17 cellular contexts compared by ENCODE assay signal in the genomic region with DNA sequence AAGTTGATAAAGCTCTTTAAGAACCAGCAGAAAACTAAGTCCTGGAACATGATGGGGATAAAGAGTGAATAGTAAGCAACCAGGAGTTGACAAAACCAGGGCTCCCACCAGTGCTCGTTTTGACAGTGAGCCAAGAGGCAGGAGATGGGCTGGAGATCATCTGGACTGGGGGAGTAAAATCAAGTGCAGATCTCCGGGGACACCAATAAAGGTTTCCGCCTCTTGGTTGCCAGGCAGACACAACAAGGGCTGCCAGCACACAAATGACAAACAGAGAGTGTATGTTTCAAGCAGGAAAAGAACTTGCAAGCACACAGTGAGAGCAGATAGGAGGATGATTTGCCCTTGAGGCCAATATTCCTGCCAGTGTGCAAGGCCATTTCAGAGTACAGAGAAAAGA.
DNase-seq lines count a peak whose midpoint lies in the region; ATAC-seq and TF ChIP-seq lines count a peak whose summit lies in the region.
"Had no signal": no experiment of that assay in that cellular context is flagged by ENCODE, and none has a peak within 500 bp of the region (broad histone marks: within the 10 kb centered on the region; RNA-seq: fewer than 3 reads in every experiment).

No MANE protein-coding gene starts in this region.

- POLR2A ChIA-PET in WTC11 (lab: Charles Lee): no interaction called here

- 47 to 58% (median 49%) methylated on average over 3 of the region's 3 CpGs for WGBS in stomach, 5 donors

- no peaks in the 10 kb centered on the region for H3K36me3 ChIP-seq in brain microvascular endothelial cell (replicated peaks)
- no peaks in the 10 kb centered on the region for H3K36me3 ChIP-seq in mucosa of descending colon (ENCODE audit: low read depth)
- H3K36me3 ChIP-seq in stomach: no peaks in the 10 kb centered on the region
- H3K36me3 ChIP-seq: ascending aorta had no signal

- no peaks in the 10 kb centered on the region for H3K27me3 Mint-ChIP-seq in WTC11 (ENCODE audit: low read depth)
- H3K27me3 Mint-ChIP-seq: CD8-positive, alpha-beta memory T cell had no signal

- H3K9me3 Mint-ChIP-seq in WTC11: peaks cover 7% of the 10 kb centered on the region

- peak; percentile 29 for DNase-seq in NCI-H2029 (lab: John Stamatoyannopoulos, UW)
- peak; percentile 5 for DNase-seq in brain microvascular endothelial cell
- no peak for DNase-seq in mucosa of descending colon
- DNase-seq in cerebellar nuclear complex (lab: John Stamatoyannopoulos, UW): no peak
- DNase-seq in stomach: no peak
- no peak for DNase-seq in HuH-7 (ENCODE audit: low spot score)
- no peak for DNase-seq in WTC11 (ENCODE audit: low spot score)
- DNase-seq: activated CD4-positive, alpha-beta T cell treated with anti-CD3 and anti-CD28 coated beads for 48 hours; CD8-positive, alpha-beta memory T cell; effector memory CD4-positive, alpha-beta T cell; head of caudate nucleus; NCI-H1048; occipital lobe; small intestine had no signal

- in situ Hi-C loops in brain microvascular endothelial cell (cut with HindIII; ENCODE audit: low pct_ligation_motif_present, low sequenced_read_pairs): no loop called here

- H3K4me3 Mint-ChIP-seq in WTC11: no peak overlapping the region
- H3K4me3 Mint-ChIP-seq: CD8-positive, alpha-beta memory T cell had no signal

- peaks cover 4% of the 10 kb centered on the region for H3K4me1 Mint-ChIP-seq in WTC11
- H3K4me1 Mint-ChIP-seq: CD8-positive, alpha-beta memory T cell had no signal

- TF ChIP-seq CTCF in brain microvascular endothelial cell (IDR thresholded peaks at IDR 0.05; ENCODE audit: low read depth, low read length, missing control alignments) (no peak), mucosa of descending colon (IDR thresholded peaks at IDR 0.05) (no peak), stomach (IDR thresholded peaks at IDR 0.05) (no peak), WTC11 (IDR thresholded peaks at IDR 0.05) (no peak)

- H3K36me3 Mint-ChIP-seq in WTC11: no peaks in the 10 kb centered on the region
- H3K36me3 Mint-ChIP-seq: CD8-positive, alpha-beta memory T cell had no signal

- intact Hi-C loops in mucosa of descending colon (cut with DNase I, micrococcal nuclease) (no loop called here), stomach (cut with DNase I; ENCODE audit: low total_unique reads) (no loop called here)

- CTCF ChIA-PET in WTC11 (lab: Charles Lee): interaction anchor here (1.1 to 1.6 kb wide), 3 partner anchors 10 to 680 kb away, joined by 3 to 7 read pairs (median 6); no protein-coding TSS in a partner anchor

- ATAC-seq in GM21423 (IDR thresholded peaks at IDR 0.05; ENCODE audit: unreplicated experiment) (peak; percentile 5), mucosa of descending colon (peak; percentile 29), WTC11 (no peak)
- ATAC-seq: left lobe of liver had no signal

- no peak for TF ChIP-seq POLR2A in stomach (IDR thresholded peaks at IDR 0.05)

- H3K27ac ChIP-seq in brain microvascular endothelial cell (no peak overlapping the region), stomach (no peak overlapping the region)
- H3K27ac ChIP-seq: ascending aorta had no signal

- no peaks in the 10 kb centered on the region for H3K27me3 ChIP-seq in brain microvascular endothelial cell (replicated peaks)
- H3K27me3 ChIP-seq in stomach: no peaks in the 10 kb centered on the region
- H3K27me3 ChIP-seq: ascending aorta had no signal

- H3K4me1 ChIP-seq in mucosa of descending colon (ENCODE audit: low read depth) (no peaks in the 10 kb centered on the region), stomach (peaks cover 0 to 12% (median 3%) of the 10 kb centered on the region in 4 donors)
- H3K4me1 ChIP-seq: ascending aorta had no signal

- H3K4me3 ChIP-seq in brain microvascular endothelial cell (ENCODE audit: low read depth, low read length) (no peak overlapping the region), mucosa of descending colon (no peak overlapping the region), stomach (no peak overlapping the region)
- H3K4me3 ChIP-seq: ascending aorta had no signal

- H3K27ac Mint-ChIP-seq in WTC11: no peak overlapping the region
- H3K27ac Mint-ChIP-seq: CD8-positive, alpha-beta memory T cell had no signal

- no peak for TF ChIP-seq EP300 in stomach (IDR thresholded peaks at IDR 0.05)

- no peaks in the 10 kb centered on the region for H3K9me3 ChIP-seq in mucosa of descending colon
- H3K9me3 ChIP-seq in stomach: no peaks in the 10 kb centered on the region
- H3K9me3 ChIP-seq: ascending aorta had no signal

TF ChIP-seq in WTC11, 78 proteins besides CTCF, POLR2A, EP300 and RAD21 (continues in another document):
- TF ChIP-seq, protein P1, sequence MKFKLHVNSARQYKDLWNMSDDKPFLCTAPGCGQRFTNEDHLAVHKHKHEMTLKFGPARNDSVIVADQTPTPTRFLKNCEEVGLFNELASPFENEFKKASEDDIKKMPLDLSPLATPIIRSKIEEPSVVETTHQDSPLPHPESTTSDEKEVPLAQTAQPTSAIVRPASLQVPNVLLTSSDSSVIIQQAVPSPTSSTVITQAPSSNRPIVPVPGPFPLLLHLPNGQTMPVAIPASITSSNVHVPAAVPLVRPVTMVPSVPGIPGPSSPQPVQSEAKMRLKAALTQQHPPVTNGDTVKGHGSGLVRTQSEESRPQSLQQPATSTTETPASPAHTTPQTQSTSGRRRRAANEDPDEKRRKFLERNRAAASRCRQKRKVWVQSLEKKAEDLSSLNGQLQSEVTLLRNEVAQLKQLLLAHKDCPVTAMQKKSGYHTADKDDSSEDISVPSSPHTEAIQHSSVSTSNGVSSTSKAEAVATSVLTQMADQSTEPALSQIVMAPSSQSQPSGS (CRISPR knock-in tag; IDR thresholded peaks at IDR 0.05; ENCODE audit: borderline replicate concordance, low read depth): no peak
- TF ChIP-seq ZNF232 (CRISPR knock-in tag; IDR thresholded peaks at IDR 0.05): no peak
- TF ChIP-seq TCF7 (CRISPR knock-in tag; IDR thresholded peaks at IDR 0.05; ENCODE audit: low read depth): no peak
- TF ChIP-seq, protein P2, sequence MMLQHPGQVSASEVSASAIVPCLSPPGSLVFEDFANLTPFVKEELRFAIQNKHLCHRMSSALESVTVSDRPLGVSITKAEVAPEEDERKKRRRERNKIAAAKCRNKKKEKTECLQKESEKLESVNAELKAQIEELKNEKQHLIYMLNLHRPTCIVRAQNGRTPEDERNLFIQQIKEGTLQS (CRISPR knock-in tag; conservative IDR thresholded peaks at IDR 0.05): no peak
- no peak for TF ChIP-seq ZNF121 (CRISPR knock-in tag; IDR thresholded peaks at IDR 0.05)
- no peak for TF ChIP-seq SMAD3 (CRISPR knock-in tag; IDR thresholded peaks at IDR 0.05; ENCODE audit: borderline replicate concordance)
- TF ChIP-seq JUN (CRISPR knock-in tag; IDR thresholded peaks at IDR 0.05): no peak
- TF ChIP-seq ZNF263 (CRISPR knock-in tag; IDR thresholded peaks at IDR 0.05; ENCODE audit: low read depth): no peak
- TF ChIP-seq, protein P3, sequence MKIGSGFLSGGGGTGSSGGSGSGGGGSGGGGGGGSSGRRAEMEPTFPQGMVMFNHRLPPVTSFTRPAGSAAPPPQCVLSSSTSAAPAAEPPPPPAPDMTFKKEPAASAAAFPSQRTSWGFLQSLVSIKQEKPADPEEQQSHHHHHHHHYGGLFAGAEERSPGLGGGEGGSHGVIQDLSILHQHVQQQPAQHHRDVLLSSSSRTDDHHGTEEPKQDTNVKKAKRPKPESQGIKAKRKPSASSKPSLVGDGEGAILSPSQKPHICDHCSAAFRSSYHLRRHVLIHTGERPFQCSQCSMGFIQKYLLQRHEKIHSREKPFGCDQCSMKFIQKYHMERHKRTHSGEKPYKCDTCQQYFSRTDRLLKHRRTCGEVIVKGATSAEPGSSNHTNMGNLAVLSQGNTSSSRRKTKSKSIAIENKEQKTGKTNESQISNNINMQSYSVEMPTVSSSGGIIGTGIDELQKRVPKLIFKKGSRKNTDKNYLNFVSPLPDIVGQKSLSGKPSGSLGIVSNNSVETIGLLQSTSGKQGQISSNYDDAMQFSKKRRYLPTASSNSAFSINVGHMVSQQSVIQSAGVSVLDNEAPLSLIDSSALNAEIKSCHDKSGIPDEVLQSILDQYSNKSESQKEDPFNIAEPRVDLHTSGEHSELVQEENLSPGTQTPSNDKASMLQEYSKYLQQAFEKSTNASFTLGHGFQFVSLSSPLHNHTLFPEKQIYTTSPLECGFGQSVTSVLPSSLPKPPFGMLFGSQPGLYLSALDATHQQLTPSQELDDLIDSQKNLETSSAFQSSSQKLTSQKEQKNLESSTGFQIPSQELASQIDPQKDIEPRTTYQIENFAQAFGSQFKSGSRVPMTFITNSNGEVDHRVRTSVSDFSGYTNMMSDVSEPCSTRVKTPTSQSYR (CRISPR knock-in tag; IDR thresholded peaks at IDR 0.05): no peak
- TF ChIP-seq, protein P4, sequence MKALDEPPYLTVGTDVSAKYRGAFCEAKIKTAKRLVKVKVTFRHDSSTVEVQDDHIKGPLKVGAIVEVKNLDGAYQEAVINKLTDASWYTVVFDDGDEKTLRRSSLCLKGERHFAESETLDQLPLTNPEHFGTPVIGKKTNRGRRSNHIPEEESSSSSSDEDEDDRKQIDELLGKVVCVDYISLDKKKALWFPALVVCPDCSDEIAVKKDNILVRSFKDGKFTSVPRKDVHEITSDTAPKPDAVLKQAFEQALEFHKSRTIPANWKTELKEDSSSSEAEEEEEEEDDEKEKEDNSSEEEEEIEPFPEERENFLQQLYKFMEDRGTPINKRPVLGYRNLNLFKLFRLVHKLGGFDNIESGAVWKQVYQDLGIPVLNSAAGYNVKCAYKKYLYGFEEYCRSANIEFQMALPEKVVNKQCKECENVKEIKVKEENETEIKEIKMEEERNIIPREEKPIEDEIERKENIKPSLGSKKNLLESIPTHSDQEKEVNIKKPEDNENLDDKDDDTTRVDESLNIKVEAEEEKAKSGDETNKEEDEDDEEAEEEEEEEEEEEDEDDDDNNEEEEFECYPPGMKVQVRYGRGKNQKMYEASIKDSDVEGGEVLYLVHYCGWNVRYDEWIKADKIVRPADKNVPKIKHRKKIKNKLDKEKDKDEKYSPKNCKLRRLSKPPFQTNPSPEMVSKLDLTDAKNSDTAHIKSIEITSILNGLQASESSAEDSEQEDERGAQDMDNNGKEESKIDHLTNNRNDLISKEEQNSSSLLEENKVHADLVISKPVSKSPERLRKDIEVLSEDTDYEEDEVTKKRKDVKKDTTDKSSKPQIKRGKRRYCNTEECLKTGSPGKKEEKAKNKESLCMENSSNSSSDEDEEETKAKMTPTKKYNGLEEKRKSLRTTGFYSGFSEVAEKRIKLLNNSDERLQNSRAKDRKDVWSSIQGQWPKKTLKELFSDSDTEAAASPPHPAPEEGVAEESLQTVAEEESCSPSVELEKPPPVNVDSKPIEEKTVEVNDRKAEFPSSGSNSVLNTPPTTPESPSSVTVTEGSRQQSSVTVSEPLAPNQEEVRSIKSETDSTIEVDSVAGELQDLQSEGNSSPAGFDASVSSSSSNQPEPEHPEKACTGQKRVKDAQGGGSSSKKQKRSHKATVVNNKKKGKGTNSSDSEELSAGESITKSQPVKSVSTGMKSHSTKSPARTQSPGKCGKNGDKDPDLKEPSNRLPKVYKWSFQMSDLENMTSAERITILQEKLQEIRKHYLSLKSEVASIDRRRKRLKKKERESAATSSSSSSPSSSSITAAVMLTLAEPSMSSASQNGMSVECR (CRISPR knock-in tag; IDR thresholded peaks at IDR 0.05; ENCODE audit: borderline replicate concordance): no peak

Comparison
In these comparisons a context has a peak if more than half of its experiments do, and no peak if none do; other contexts are left out.
1. DNase-seq: peak in NCI-H2029 (single experiment) and brain microvascular endothelial cell (single experiment); none in mucosa of descending colon (0 of 3), cerebellar nuclear complex (0 of 2), stomach (single experiment), HuH-7 (single experiment) and WTC11 (single experiment).